Comparison of ENCODE assay signal across 8 cellular contexts in the genomic region with DNA sequence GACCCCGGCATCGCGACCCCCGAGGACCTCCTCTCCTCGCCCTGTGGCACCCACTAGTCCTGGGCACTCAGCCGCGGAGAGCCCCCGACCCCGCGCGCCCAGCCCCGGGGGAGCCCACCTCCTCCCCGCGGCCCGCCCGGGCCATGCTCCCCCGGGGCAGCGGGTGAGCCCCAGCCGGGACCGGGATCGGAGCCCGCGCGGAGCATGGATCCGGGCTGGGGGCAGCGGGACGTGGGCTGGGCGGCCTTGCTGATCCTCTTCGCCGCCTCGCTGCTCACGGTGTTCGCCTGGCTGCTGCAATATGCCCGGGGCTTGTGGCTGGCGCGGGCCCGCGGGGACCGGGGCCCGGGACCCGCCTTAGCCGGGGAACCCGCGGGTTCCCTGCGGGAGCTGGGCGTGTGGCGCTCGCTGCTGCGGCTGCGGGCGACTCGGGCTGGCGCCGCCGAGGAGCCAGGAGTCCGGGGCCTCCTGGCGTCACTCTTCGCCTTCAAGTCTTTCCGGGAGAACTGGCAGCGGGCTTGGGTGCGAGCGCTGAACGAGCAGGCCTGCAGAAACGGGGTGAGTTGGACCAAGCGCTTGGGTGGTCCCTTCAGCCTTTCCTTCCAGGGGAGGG. TPM values are rescaled to one million over a fixed set of nuclear protein-coding genes. Genes with fewer than 3 reads are reported as not detected.
DNase-seq lines count a peak whose midpoint lies in the region; ATAC-seq and TF ChIP-seq lines count a peak whose summit lies in the region.

No MANE protein-coding gene starts in this region.

- H3K36me3 Mint-ChIP-seq in activated T-cell treated with anti-CD3 and anti-CD28 coated beads, Interleukin-2, amount 50 U/mL, for 24 hours (ENCODE audit: low read depth) = peaks cover 51% of the 10 kb centered on the region
- H3K36me3 Mint-ChIP-seq in activated B cell treated with CpG ODN at 0.5 μM for 24 hours (ENCODE audit: low read depth) = peaks cover 19% of the 10 kb centered on the region

- peak overlapping the region; percentile 83 for H3K4me3 Mint-ChIP-seq in activated T-cell treated with anti-CD3 and anti-CD28 coated beads, Interleukin-2, amount 50 U/mL, for 24 hours
- H3K4me3 Mint-ChIP-seq in activated B cell treated with CpG ODN at 0.5 μM for 24 hours = peak overlapping the region; percentile 88

- H3K9me3 Mint-ChIP-seq in activated T-cell treated with anti-CD3 and anti-CD28 coated beads, Interleukin-2, amount 50 U/mL, for 24 hours = no peaks in the 10 kb centered on the region
- no peaks in the 10 kb centered on the region for H3K9me3 Mint-ChIP-seq in activated B cell treated with CpG ODN at 0.5 μM for 24 hours

- peak; percentile 52 for DNase-seq in activated T-cell treated with anti-CD3 and anti-CD28 coated beads, Interleukin-2, amount 50 U/mL, for 24 hours
- no peak for DNase-seq in activated T-cell treated with anti-CD3 and anti-CD28 coated beads, Interleukin-2, amount 50 U/mL, for 48 hours
- DNase-seq in activated B cell treated with CpG ODN at 0.5 μM for 24 hours = no peak
- DNase-seq in germinal center (ENCODE audit: low spot score) = peak; percentile 36
- DNase-seq in psoas muscle = no peak
- DNase-seq in stimulated activated CD4-positive, alpha-beta T cell treated with anti-CD3 and anti-CD28 coated beads, Interleukin-1b, Interleukin-23, amount 100 ng/mL, for 48 hours = no peak
- DNase-seq in EL = no peak

- peak overlapping the region; percentile 100 for H3K4me3 ChIP-seq in psoas muscle

- H3K27ac ChIP-seq in psoas muscle = peak overlapping the region; percentile 80

- peak; percentile 23 for ATAC-seq in HG02938 (IDR thresholded peaks at IDR 0.05; ENCODE audit: unreplicated experiment)
- ATAC-seq in activated B cell treated with CpG ODN at 0.5 μM for 24 hours (ENCODE audit: low read depth) = peak; percentile 15
- peak; percentile 38 to 58 (median 48) for ATAC-seq in psoas muscle

- POLR2A ChIA-PET in activated B cell treated with CpG ODN at 0.5 μM for 24 hours (lab: Charles Lee) = interaction anchor here (0.6 to 3.4 kb wide), 15 partner anchors 10 to 316 kb away, joined by 3 to 45 read pairs (median 6); partner anchors contain the start of genes CBL, CENATAC, HINFP and HMBS

- H3K27me3 Mint-ChIP-seq in activated T-cell treated with anti-CD3 and anti-CD28 coated beads, Interleukin-2, amount 50 U/mL, for 24 hours = no peaks in the 10 kb centered on the region
- H3K27me3 Mint-ChIP-seq in activated B cell treated with CpG ODN at 0.5 μM for 24 hours = no peaks in the 10 kb centered on the region

- peak overlapping the region; percentile 86 for H3K27ac Mint-ChIP-seq in activated T-cell treated with anti-CD3 and anti-CD28 coated beads, Interleukin-2, amount 50 U/mL, for 24 hours
- H3K27ac Mint-ChIP-seq in activated B cell treated with CpG ODN at 0.5 μM for 24 hours = peak overlapping the region; percentile 21

- CTCF ChIA-PET in activated B cell treated with CpG ODN at 0.5 μM for 24 hours (lab: Charles Lee) = interaction anchor here (1.1 to 1.2 kb wide), 2 partner anchors 97 to 98 kb away, joined by 3 to 5 read pairs; partner anchors contain the start of gene CBL

- WGBS in psoas muscle, 3 donors = 0 to 1% (median 1%) methylated on average over 40 to 64 of the region's 65 CpGs

- TF ChIP-seq CTCF in activated B cell treated with CpG ODN at 0.5 μM for 24 hours (IDR thresholded peaks at IDR 0.05) = no peak
- no peak for TF ChIP-seq CTCF in psoas muscle (IDR thresholded peaks at IDR 0.05)

- peaks cover 50% of the 10 kb centered on the region for H3K4me1 Mint-ChIP-seq in activated T-cell treated with anti-CD3 and anti-CD28 coated beads, Interleukin-2, amount 50 U/mL, for 24 hours (ENCODE audit: low read depth)
- peaks cover 34% of the 10 kb centered on the region for H3K4me1 Mint-ChIP-seq in activated B cell treated with CpG ODN at 0.5 μM for 24 hours

- intact Hi-C loops in activated B cell treated with CpG ODN at 0.5 μM for 24 hours (cut with micrococcal nuclease) (loop anchor here (1.0 kb wide), 3 partner anchors 12 to 109 kb away; partner anchors contain the start of genes CENATAC and HINFP), psoas muscle (cut with DNase I) (no loop called here)

- H3K9me3 ChIP-seq in psoas muscle = no peaks in the 10 kb centered on the region

- peaks cover 30% of the 10 kb centered on the region for H3K4me1 ChIP-seq in psoas muscle

- H3K27me3 ChIP-seq in psoas muscle (ENCODE audit: insufficient read depth in 3 of 3, low read length in 2 of 3) = no peaks in the 10 kb centered on the region

- peaks cover 2 to 24% of the 10 kb centered on the region in 2 donors for H3K36me3 ChIP-seq in psoas muscle (ENCODE audit: insufficient read depth in 1 of 2, low read depth in 1 of 2)

RNA-seq across cellular contexts. Expression of gene C2CD2L, which starts 0.5 kb away (rescaled TPM):
- total RNA-seq in activated B cell treated with CpG ODN at 0.5 μM for 24 hours (6.5 and 6.7 TPM in 2 replicates), psoas muscle (10 to 100 TPM; 10.9 to 16.8 (median 15.0) TPM)
- polyA plus RNA-seq in psoas muscle = 10 to 100 TPM; 14.5 to 28.7 (median 15.2) TPM

RNA-seq across cellular contexts. Expression of gene DPAGT1, which starts 6.0 kb away (rescaled TPM):
- 31.0 and 33.1 TPM in 2 replicates for total RNA-seq in activated B cell treated with CpG ODN at 0.5 μM for 24 hours
- total RNA-seq in psoas muscle = 10 to 100 TPM in 3 of 4 donors, 1 to 10 TPM in 1; 9.4 to 12.9 (median 12.3) TPM
- 10 to 100 TPM; 12.1 to 38.7 (median 27.3) TPM for polyA plus RNA-seq in psoas muscle

RNA-seq across cellular contexts. Expression of gene HINFP, which starts 13.7 kb away (rescaled TPM):
- total RNA-seq in activated B cell treated with CpG ODN at 0.5 μM for 24 hours = 47.8 and 62.6 TPM in 2 replicates
- total RNA-seq in psoas muscle = 10 to 100 TPM; 10.1 to 16.2 (median 14.3) TPM
- polyA plus RNA-seq in psoas muscle = 10 to 100 TPM in 2 of 3 donors, 1 to 10 TPM in 1; 8.3 to 20.6 (median 10.9) TPM

RNA-seq across cellular contexts. Expression of gene HMBS, which starts 23.0 kb away (rescaled TPM):
- total RNA-seq in activated B cell treated with CpG ODN at 0.5 μM for 24 hours = 17.5 and 26.9 TPM in 2 replicates
- total RNA-seq in psoas muscle = 10 to 100 TPM; 18.1 to 33.3 (median 25.8) TPM
- 10 to 100 TPM; 38.3 to 45.3 (median 40.4) TPM for polyA plus RNA-seq in psoas muscle

RNA-seq across cellular contexts. Expression of gene VPS11, which starts 40.0 kb away (rescaled TPM):
- total RNA-seq in activated B cell treated with CpG ODN at 0.5 μM for 24 hours (49.6 and 53.6 TPM in 2 replicates), psoas muscle (10 to 100 TPM; 16.2 to 25.4 (median 19.6) TPM)
- 10 to 100 TPM; 16.4 to 23.2 (median 21.8) TPM for polyA plus RNA-seq in psoas muscle

Comparison
In these comparisons a context has a peak if more than half of its experiments do, and no peak if none do; other contexts are left out.
1. DNase-seq: peak in activated T-cell treated with anti-CD3 and anti-CD28 coated beads, Interleukin-2, amount 50 U/mL, for 24 hours (single experiment) and germinal center (single experiment); none in activated T-cell treated with anti-CD3 and anti-CD28 coated beads, Interleukin-2, amount 50 U/mL, for 48 hours (0 of 2), activated B cell treated with CpG ODN at 0.5 μM for 24 hours (single experiment), psoas muscle (0 of 2), stimulated activated CD4-positive, alpha-beta T cell treated with anti-CD3 and anti-CD28 coated beads, Interleukin-1b, Interleukin-23, amount 100 ng/mL, for 48 hours (single experiment) and EL (single experiment).
2. Peak in every context shown above with its lines, with median percentiles within 50 percentile points of each other: ATAC-seq.